ENCODE assay signal across 9 cellular contexts in the genomic region with DNA sequence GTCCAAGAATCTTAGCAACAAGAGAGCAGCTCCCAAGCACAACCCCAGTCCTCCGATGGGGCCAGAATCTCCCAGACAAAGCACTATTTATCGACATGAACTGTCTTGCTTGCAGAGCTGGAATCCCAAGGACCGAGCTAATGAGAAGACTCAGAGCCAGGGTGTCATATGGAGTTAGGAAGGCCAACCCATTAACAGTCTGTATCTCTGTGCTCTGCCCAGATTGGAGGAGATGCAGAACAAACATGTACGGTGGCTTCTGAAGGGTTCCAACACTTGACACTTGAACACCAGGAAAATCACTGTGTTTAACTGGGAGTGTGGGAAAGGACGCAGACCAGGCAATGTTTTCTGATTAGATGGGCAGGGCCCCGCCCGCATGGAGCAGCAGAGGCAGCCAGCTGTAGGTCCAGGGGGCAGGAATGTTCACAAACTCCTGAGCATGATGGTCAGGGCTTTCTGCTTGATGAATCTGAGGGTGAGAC. TPM values are rescaled to one million over a fixed set of nuclear protein-coding genes. Genes with fewer than 3 reads are reported as not detected.
DNase-seq lines count a peak whose midpoint lies in the region; ATAC-seq and TF ChIP-seq lines count a peak whose summit lies in the region.
"Had no signal": no experiment of that assay in that cellular context is flagged by ENCODE, and none has a peak within 500 bp of the region (broad histone marks: within the 10 kb centered on the region; RNA-seq: fewer than 3 reads in every experiment).

No MANE protein-coding gene starts in this region.

- TF ChIP-seq EP300 in stomach (IDR thresholded peaks at IDR 0.05) = no peak

- H3K4me2 ChIP-seq in OCI-LY7 (ENCODE audit: low read length) = no peak overlapping the region

- no peaks in the 10 kb centered on the region for H4K20me1 ChIP-seq in OCI-LY7 (ENCODE audit: insufficient read depth, low read length)

- no peaks in the 10 kb centered on the region for H3K9me2 ChIP-seq in OCI-LY7 (ENCODE audit: insufficient read depth, low read length)

- no peak for TF ChIP-seq POLR2A in stomach (IDR thresholded peaks at IDR 0.05)

- WGBS in stomach, 5 donors = 21 to 26% (median 22%) methylated on average over 7 of the region's 7 CpGs

- H2AFZ ChIP-seq in OCI-LY7 (ENCODE audit: low read length) = no peak overlapping the region

- intact Hi-C loops in stomach (cut with DNase I; ENCODE audit: low total_unique reads) = no loop called here
- intact Hi-C loops in OCI-LY7 (cut with micrococcal nuclease; ENCODE audit: unreplicated experiment) = no loop called here

- peak overlapping the region; percentile 86 to 89 for H3K27ac ChIP-seq in right atrium auricular region
- peak overlapping the region; percentile 3 to 75 (median 62) for H3K27ac ChIP-seq in stomach
- H3K27ac ChIP-seq in OCI-LY7 (ENCODE audit: low read depth, low read length, poor library complexity, severe bottlenecking) = no peak overlapping the region

- H3K36me3 ChIP-seq in right atrium auricular region = no peaks in the 10 kb centered on the region
- H3K36me3 ChIP-seq in stomach = no peaks in the 10 kb centered on the region
- no peaks in the 10 kb centered on the region for H3K36me3 ChIP-seq in OCI-LY7 (ENCODE audit: insufficient read depth, low read length)

- H3K27me3 ChIP-seq in right atrium auricular region = no peaks in the 10 kb centered on the region
- no peaks in the 10 kb centered on the region for H3K27me3 ChIP-seq in stomach

- H3K4me3 ChIP-seq in right atrium auricular region (no peak overlapping the region), stomach (no peak overlapping the region), OCI-LY7 (ENCODE audit: low read depth, low read length, poor library complexity, severe bottlenecking) (no peak overlapping the region)

- peaks cover 0 to 60% of the 10 kb centered on the region in 2 donors for H3K4me1 ChIP-seq in right atrium auricular region
- H3K4me1 ChIP-seq in stomach = peaks cover 17 to 43% (median 30%) of the 10 kb centered on the region in 4 donors
- no peaks in the 10 kb centered on the region for H3K4me1 ChIP-seq in OCI-LY7 (ENCODE audit: insufficient read depth, low read length, poor library complexity, severe bottlenecking)

- H3K9me3 ChIP-seq in right atrium auricular region = no peaks in the 10 kb centered on the region
- H3K9me3 ChIP-seq in stomach = no peaks in the 10 kb centered on the region
- H3K9me3 ChIP-seq in OCI-LY7 (ENCODE audit: low read length) = no peaks in the 10 kb centered on the region

- H3K79me2 ChIP-seq in OCI-LY7 (ENCODE audit: insufficient read depth, low read depth, low read length) = no peaks in the 10 kb centered on the region

- POLR2A ChIA-PET in OCI-LY7 (lab: Charles Lee) = no interaction called here

- DNase-seq in NCI-H1105 treated with DMSO at 0.1 percent for 48 hours (lab: John Stamatoyannopoulos, UW) (peak; percentile 78), astrocyte of the hippocampus (ENCODE audit: low read depth, low spot score) (peak; percentile 56), right atrium auricular region (ENCODE audit: low spot score) (no peak), stomach (no peak), AG08396 (ENCODE audit: low spot score) (no peak), OCI-LY7 (ENCODE audit: low spot score) (no peak), KG1 (lab: John Stamatoyannopoulos, UW) (no peak)
- DNase-seq: activated naive CD8-positive, alpha-beta T cell treated with anti-CD3 and anti-CD28 coated beads, Interleukin-2, amount 10 ng/mL, durations not matched to agents 7 days and 5 days had no signal

- CTCF ChIA-PET in OCI-LY7 (lab: Charles Lee; ENCODE audit: unreplicated experiment) = no interaction called here

- no peak for ATAC-seq in GM21447 (IDR thresholded peaks at IDR 0.05; ENCODE audit: unreplicated experiment)

- no peak for TF ChIP-seq CTCF in right atrium auricular region (IDR thresholded peaks at IDR 0.05)
- TF ChIP-seq CTCF in stomach (IDR thresholded peaks at IDR 0.05) = no peak
- no peak for TF ChIP-seq CTCF in OCI-LY7 (conservative IDR thresholded peaks at IDR 0.05; ENCODE audit: low read length)

- no TSS peak for BruUV-seq in OCI-LY7 (replicated peaks; lab: Mats Ljungman, UMichigan)

RNA-seq across cellular contexts. Expression of gene PPP1R3C, which starts 35.4 kb away (rescaled TPM):
- total RNA-seq in right atrium auricular region = 100 to 1,000 TPM in 1 of 2 donors, 10 to 100 TPM in 1; 58.0 to 250 TPM
- 10 to 100 TPM in 3 of 5 donors, 1 to 10 TPM in 2; 1.2 to 50.0 (median 12.8) TPM for total RNA-seq in stomach
- polyA plus RNA-seq in stomach = 10 to 100 TPM in 2 of 3 donors, 1 to 10 TPM in 1; 8.4 to 21.1 (median 13.9) TPM
- total RNA-seq in OCI-LY7 (2014; rRNA removed; shearing (Covaris generic)) = not detected in 2 replicates
- not detected in 2 replicates for total RNA-seq in OCI-LY7 (2022)

Comparison
In these comparisons a context has a peak if more than half of its experiments do, and no peak if none do; other contexts are left out.
1. DNase-seq: peak in NCI-H1105 treated with DMSO at 0.1 percent for 48 hours (single experiment) and astrocyte of the hippocampus (single experiment); none in right atrium auricular region (single experiment), stomach (single experiment), AG08396 (single experiment), OCI-LY7 (single experiment) and KG1 (single experiment).